36 cellular contexts compared by ENCODE assay signal in genomic region chr6:71280701-71281100, GRCh38.
"Had no signal": no experiment of that assay in that cellular context is flagged by ENCODE, and none has a peak within 500 bp of the region (broad histone marks: within the 10 kb centered on the region; RNA-seq: fewer than 3 reads in every experiment).

No MANE protein-coding gene starts in this region.

- DNase-seq: Kasumi-1, MG63, MM.1S, MV-4-11, NCI-H1048, NCI-H1092, NCI-H1092 treated with DMSO at 0.1 percent for 48 hours, NCI-H1105, NCI-H1105 treated with DMSO at 0.1 percent for 48 hours, NCI-H1417, NCI-H1417 treated with DMSO at 0.1 percent for 48 hours, NCI-H1436, NCI-H1436 treated with DMSO at 0.1 percent for 48 hours, NCI-H146, NCI-H1694, NCI-H1694 treated with DMSO at 0.1 percent for 48 hours, NCI-H187, NCI-H187 treated with DMSO at 0.1 percent for 48 hours, NCI-H1930, NCI-H2029, NCI-H2029 treated with DMSO at 0.1 percent for 48 hours, NCI-H2081, NCI-H2081 treated with DMSO at 0.1 percent for 48 hours, NCI-H2107, NCI-H2171, NCI-H2171 treated with DMSO at 0.1 percent for 48 hours, NCI-H2227 treated with DMSO at 0.1 percent for 48 hours, NCI-H226, NCI-H345, NCI-H446, NCI-H446 treated with DMSO at 0.1 percent for 48 hours, NCI-H510A, NCI-H510A treated with DMSO at 0.1 percent for 48 hours, NCI-H524, NCI-H524 treated with DMSO at 0.1 percent for 48 hours had no signal

- H3K27ac ChIP-seq: KMS-11 had no signal

- H3K36me3 ChIP-seq: MG63 had no signal

- H3K27me3 ChIP-seq: MG63 had no signal

- H3K9me3 ChIP-seq: MG63 had no signal

- H3K4me3 ChIP-seq: MG63 had no signal

- H3K4me2 ChIP-seq: KMS-11 had no signal

- H3K9ac ChIP-seq: KMS-11 had no signal
